In genomic region chr4:139144911-139145551, GRCh38 we compare ENCODE assay signal across 12 cellular contexts. TPM values are rescaled to one million over a fixed set of nuclear protein-coding genes. Genes with fewer than 3 reads are reported as not detected.
DNase-seq lines count a peak whose midpoint lies in the region; ATAC-seq lines count a peak whose summit lies in the region.
"Had no signal": no experiment of that assay in that cellular context is flagged by ENCODE, and none has a peak within 500 bp of the region (broad histone marks: within the 10 kb centered on the region; RNA-seq: fewer than 3 reads in every experiment).

No MANE protein-coding gene starts in this region.

- intact Hi-C loops in left ventricle myocardium superior (cut with micrococcal nuclease), result no loop called here
- intact Hi-C loops in activated CD4-positive, alpha-beta memory T cell treated with anti-CD3 and anti-CD28 coated beads for 36 hours (cut with micrococcal nuclease), result no loop called here

- peak overlapping the region in 2 of 3 donors; percentile 1 for H3K4me3 ChIP-seq in skeletal muscle tissue (ENCODE audit: low read length in 3 of 3)
- H3K4me3 ChIP-seq: SK-N-MC had no signal

- DNase-seq in NCI-H1436 (lab: John Stamatoyannopoulos, UW) (peak; percentile 9), NCI-H1436 treated with DMSO at 0.1 percent for 48 hours (lab: John Stamatoyannopoulos, UW) (no peak), NCI-H524 (lab: John Stamatoyannopoulos, UW) (peak; percentile 7 to 63), left ventricle myocardium superior (no peak)
- DNase-seq in activated CD4-positive, alpha-beta memory T cell treated with anti-CD3 and anti-CD28 coated beads for 36 hours, result no peak
- DNase-seq: activated CD4-positive, alpha-beta T cell treated with anti-CD3 and anti-CD28 coated beads for 4 hours; NCI-H187 treated with DMSO at 0.1 percent for 48 hours; stimulated activated CD4-positive, alpha-beta T cell treated with anti-CD3 and anti-CD28 coated beads, Interleukin-2, amount 100 ng/mL, for 24 hours had no signal

- H3K27me3 Mint-ChIP-seq in activated CD4-positive, alpha-beta memory T cell treated with anti-CD3 and anti-CD28 coated beads for 36 hours, result no peaks in the 10 kb centered on the region

- peaks cover 18% of the 10 kb centered on the region for H3K9me3 Mint-ChIP-seq in activated CD4-positive, alpha-beta memory T cell treated with anti-CD3 and anti-CD28 coated beads for 36 hours

- POLR2A ChIA-PET in activated CD4-positive, alpha-beta memory T cell treated with anti-CD3 and anti-CD28 coated beads for 36 hours (lab: Charles Lee), result no interaction called here

- H3K9ac ChIP-seq in skeletal muscle tissue (ENCODE audit: low read depth in 1 of 3, low read length in 3 of 3), result no peak overlapping the region

- H3K9me3 ChIP-seq in skeletal muscle tissue (ENCODE audit: control insufficient read depth in 3 of 3, low read length in 3 of 3), result no peaks in the 10 kb centered on the region

- ATAC-seq in left ventricle myocardium superior (peak; percentile 58), HG02610 (IDR thresholded peaks at IDR 0.05; ENCODE audit: unreplicated experiment) (no peak), GM18502 (IDR thresholded peaks at IDR 0.05; ENCODE audit: poor library complexity, unreplicated experiment) (no peak)

- H3K4me3 Mint-ChIP-seq in activated CD4-positive, alpha-beta memory T cell treated with anti-CD3 and anti-CD28 coated beads for 36 hours, result no peak overlapping the region

- H3K27ac ChIP-seq in skeletal muscle tissue (ENCODE audit: low read depth, low read length), result peak overlapping the region; percentile 31
- H3K27ac ChIP-seq: SK-N-MC had no signal

- H3K27me3 ChIP-seq in skeletal muscle tissue (ENCODE audit: control insufficient read depth in 3 of 3, insufficient read depth in 3 of 3, low read length in 3 of 3), result no peaks in the 10 kb centered on the region

- peaks cover 33 to 42% (median 41%) of the 10 kb centered on the region in 3 donors for H3K4me1 ChIP-seq in skeletal muscle tissue (ENCODE audit: control insufficient read depth in 3 of 3, insufficient read depth in 3 of 3, low read length in 3 of 3)

- peaks cover 19% of the 10 kb centered on the region for H3K4me1 Mint-ChIP-seq in activated CD4-positive, alpha-beta memory T cell treated with anti-CD3 and anti-CD28 coated beads for 36 hours (ENCODE audit: low read depth)

- H3K27ac Mint-ChIP-seq in activated CD4-positive, alpha-beta memory T cell treated with anti-CD3 and anti-CD28 coated beads for 36 hours, result no peak overlapping the region

- CTCF ChIA-PET in activated CD4-positive, alpha-beta memory T cell treated with anti-CD3 and anti-CD28 coated beads for 36 hours (lab: Charles Lee), result no interaction called here

- H3K36me3 ChIP-seq in skeletal muscle tissue (ENCODE audit: control insufficient read depth in 3 of 3, insufficient read depth in 3 of 3, low read length in 3 of 3), result no peaks in the 10 kb centered on the region

- H3K36me3 Mint-ChIP-seq in activated CD4-positive, alpha-beta memory T cell treated with anti-CD3 and anti-CD28 coated beads for 36 hours, result peaks cover 2% of the 10 kb centered on the region

RNA-seq across cellular contexts. Expression of gene ELF2, which starts 32.0 kb away (rescaled TPM):
- total RNA-seq in left ventricle myocardium superior, result 44.7 TPM
- 88.2 TPM for total RNA-seq in skeletal muscle tissue
- 10 to 100 TPM; 24.2 to 29.7 TPM for total RNA-seq in activated CD4-positive, alpha-beta memory T cell treated with anti-CD3 and anti-CD28 coated beads for 36 hours

Comparison
In these comparisons a context has a peak if more than half of its experiments do, and no peak if none do; other contexts are left out.
1. DNase-seq: peak in NCI-H1436 (single experiment) and NCI-H524 (2 of 2); none in NCI-H1436 treated with DMSO at 0.1 percent for 48 hours (single experiment), left ventricle myocardium superior (single experiment) and activated CD4-positive, alpha-beta memory T cell treated with anti-CD3 and anti-CD28 coated beads for 36 hours (single experiment).